ENCODE assay signal across 8 cellular contexts in the genomic region with DNA sequence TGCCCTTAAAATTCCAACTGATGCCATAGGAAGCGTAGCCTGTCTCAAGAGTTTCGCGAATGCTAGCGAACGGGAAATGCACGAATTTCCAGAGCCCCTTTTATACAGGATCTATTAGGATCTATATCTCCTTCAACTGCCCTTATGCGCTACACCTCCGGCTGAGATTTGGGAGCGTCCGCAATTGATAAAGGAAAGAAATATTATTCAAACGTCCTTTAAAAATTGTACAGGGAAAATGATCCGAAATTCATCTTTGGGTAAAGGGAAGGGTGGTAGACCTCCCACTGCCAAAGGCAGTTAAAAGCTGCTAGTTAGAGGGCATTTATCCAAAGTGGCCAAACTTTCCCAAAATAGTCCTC.
A peak's percentile ranks its signal among the peaks of the same experiment; 100 is the strongest.
DNase-seq lines count a peak whose midpoint lies in the region; ATAC-seq lines count a peak whose summit lies in the region.

No MANE protein-coding gene starts in this region.

- DNase-seq in SHP77 treated with DMSO at 0.1 percent for 48 hours (lab: John Stamatoyannopoulos, UW) (no peak), NCI-H1105 (lab: John Stamatoyannopoulos, UW) (no peak)

- H3K36me3 ChIP-seq in ACC112 (ENCODE audit: insufficient read depth, low read length) (no peaks in the 10 kb centered on the region), HUES6 (ENCODE audit: control insufficient read depth, insufficient read depth, low read length) (no peaks in the 10 kb centered on the region), muscle layer of duodenum (ENCODE audit: control insufficient read depth in 1 of 2, insufficient read depth in 2 of 2, low read length in 2 of 2) (no peaks in the 10 kb centered on the region)

- peak overlapping the region; percentile 85 for H3K4me3 ChIP-seq in ACC112 (ENCODE audit: low read depth, low read length)
- H3K4me3 ChIP-seq in HUES6 (ENCODE audit: low read depth, low read length) = peak overlapping the region; percentile 81
- H3K4me3 ChIP-seq in muscle layer of duodenum (ENCODE audit: low read depth in 1 of 2, low read length in 2 of 2) = peak overlapping the region; percentile 92 to 100

- ATAC-seq in GM21367 (IDR thresholded peaks at IDR 0.05; ENCODE audit: unreplicated experiment) = no peak
- ATAC-seq in HG03521 (IDR thresholded peaks at IDR 0.05; ENCODE audit: unreplicated experiment) = no peak

- H3K9me3 ChIP-seq in HUES6 (ENCODE audit: control insufficient read depth, insufficient read depth, low read depth, low read length) (no peaks in the 10 kb centered on the region), muscle layer of duodenum (ENCODE audit: control insufficient read depth in 1 of 2, low read length in 2 of 2) (no peaks in the 10 kb centered on the region)

- H3K27me3 ChIP-seq in ACC112 (ENCODE audit: insufficient read depth, low read length) (peaks cover 72% of the 10 kb centered on the region), HUES6 (ENCODE audit: control insufficient read depth, insufficient read depth, low read length) (peaks cover 63% of the 10 kb centered on the region), muscle layer of duodenum (ENCODE audit: low read depth, low read length) (no peaks in the 10 kb centered on the region)

- H3K27ac ChIP-seq in ACC112 (ENCODE audit: low read depth, low read length) (no peak overlapping the region), HUES6 (ENCODE audit: low read depth, low read length) (no peak overlapping the region), cingulate gyrus (ENCODE audit: low read depth, low read length) (peak overlapping the region; percentile 92), muscle layer of duodenum (ENCODE audit: low read length) (peak overlapping the region; percentile 70)

- H2AFZ ChIP-seq in ACC112 (ENCODE audit: low read length, unreplicated experiment) = peak overlapping the region; percentile 86

- H3K79me2 ChIP-seq in ACC112 (ENCODE audit: control insufficient read depth, insufficient read depth, low read length, unreplicated experiment) = no peaks in the 10 kb centered on the region

- no peaks in the 10 kb centered on the region for H3K4me1 ChIP-seq in ACC112 (ENCODE audit: control insufficient read depth, insufficient read depth, low read length, unreplicated experiment)
- H3K4me1 ChIP-seq in HUES6 (ENCODE audit: control insufficient read depth, insufficient read depth, low read length) = peaks cover 18% of the 10 kb centered on the region; the same call in 1 of the 2 replicates
- peaks cover 12 to 27% of the 10 kb centered on the region in 2 donors for H3K4me1 ChIP-seq in muscle layer of duodenum (ENCODE audit: control insufficient read depth in 1 of 2, insufficient read depth in 2 of 2, low read length in 2 of 2)

- no peak overlapping the region for H3K9ac ChIP-seq in HUES6 (ENCODE audit: low read length)

Comparison
In these comparisons a context has a peak if more than half of its experiments do, and no peak if none do; other contexts are left out.
1. H3K27ac ChIP-seq: peak in cingulate gyrus (single experiment) and muscle layer of duodenum (single experiment); none in ACC112 (single experiment) and HUES6 (single experiment).
2. Peak in every context shown above with its lines, with median percentiles within 50 percentile points of each other: H3K4me3 ChIP-seq.